Comparison of ENCODE assay signal across 24 cellular contexts in genomic region chr5:60806591-60807243, GRCh38.
"Had no signal": no experiment of that assay in that cellular context is flagged by ENCODE, and none has a peak within 500 bp of the region (broad histone marks: within the 10 kb centered on the region; RNA-seq: fewer than 3 reads in every experiment).

No MANE protein-coding gene starts in this region.

- H3K4me3 ChIP-seq: colonic mucosa, hepatocyte, lung, psoas muscle, right lobe of liver, suprapubic skin, thyroid gland, upper lobe of left lung, uterus had no signal

- H3K27me3 ChIP-seq: colonic mucosa, hepatocyte, right lobe of liver, suprapubic skin, thyroid gland, upper lobe of left lung, uterus had no signal

- H3K9ac ChIP-seq: parathyroid adenoma had no signal

- ATAC-seq: left colon; left ventricle myocardium superior; natural killer cell treated with Interleukin-12 subunit alpha and Interleukin-12 subunit beta and Interleukin-15 and Interleukin-18, amount 100 ng/mL, for 72 hours; psoas muscle; right lobe of liver; stimulated activated effector memory CD8-positive, alpha-beta T cell treated with anti-CD3 and anti-CD28 coated beads, Interleukin-12 subunit alpha, Interleukin-12 subunit beta, amount 100 ng/mL, for 72 hours; stimulated activated naive CD8-positive, alpha-beta T cell treated with anti-CD3 and anti-CD28 coated beads, Interleukin-15, Interleukin-2, amounts not matched to agents 100 U/mL and 50 U/mL, for 24 hours had no signal

- H3K4me1 Mint-ChIP-seq: stimulated activated effector memory CD8-positive, alpha-beta T cell treated with anti-CD3 and anti-CD28 coated beads, Interleukin-12 subunit alpha, Interleukin-12 subunit beta, amount 100 ng/mL, for 72 hours had no signal

- H2AFZ ChIP-seq: hepatocyte, parathyroid adenoma had no signal

- FAIRE-seq: endothelial cell of umbilical vein had no signal

- H3K4me3 Mint-ChIP-seq: natural killer cell treated with Interleukin-12 subunit alpha and Interleukin-12 subunit beta and Interleukin-15 and Interleukin-18, amount 100 ng/mL, for 72 hours; stimulated activated effector memory CD8-positive, alpha-beta T cell treated with anti-CD3 and anti-CD28 coated beads, Interleukin-12 subunit alpha, Interleukin-12 subunit beta, amount 100 ng/mL, for 72 hours had no signal

- DNase-seq: colonic mucosa; dermis blood vessel endothelial cell; foreskin melanocyte; head of caudate nucleus; left colon; left ventricle myocardium superior; mesenchymal stem cell; midbrain; psoas muscle; retina; right lobe of liver; stimulated activated CD4-positive, alpha-beta T cell treated with anti-CD3 and anti-CD28 coated beads, Interleukin-4, amount 100 ng/mL, for 1 hour; stimulated activated CD8-positive, alpha-beta memory T cell treated with anti-CD3 and anti-CD28 coated beads, Interleukin-4, amount 100 ng/mL, for 48 hours; stimulated activated naive CD8-positive, alpha-beta T cell treated with anti-CD3 and anti-CD28 coated beads, Interleukin-15, Interleukin-2, amounts not matched to agents 100 U/mL and 50 U/mL, for 24 hours; thyroid gland; upper lobe of left lung; uterus had no signal

- H3K9me3 Mint-ChIP-seq: stimulated activated effector memory CD8-positive, alpha-beta T cell treated with anti-CD3 and anti-CD28 coated beads, Interleukin-12 subunit alpha, Interleukin-12 subunit beta, amount 100 ng/mL, for 72 hours had no signal

- H3K36me3 Mint-ChIP-seq: stimulated activated effector memory CD8-positive, alpha-beta T cell treated with anti-CD3 and anti-CD28 coated beads, Interleukin-12 subunit alpha, Interleukin-12 subunit beta, amount 100 ng/mL, for 72 hours had no signal

- H3K4me2 ChIP-seq: hepatocyte had no signal

- H3K79me2 ChIP-seq: parathyroid adenoma had no signal

- H3K9me3 ChIP-seq: colonic mucosa, psoas muscle, right lobe of liver, suprapubic skin, thyroid gland, upper lobe of left lung, uterus had no signal

- H3K27ac Mint-ChIP-seq: natural killer cell treated with Interleukin-12 subunit alpha and Interleukin-12 subunit beta and Interleukin-15 and Interleukin-18, amount 100 ng/mL, for 72 hours; stimulated activated effector memory CD8-positive, alpha-beta T cell treated with anti-CD3 and anti-CD28 coated beads, Interleukin-12 subunit alpha, Interleukin-12 subunit beta, amount 100 ng/mL, for 72 hours had no signal

- H3K36me3 ChIP-seq: colonic mucosa, right lobe of liver, suprapubic skin, thyroid gland, upper lobe of left lung, uterus had no signal

- H3K4me1 ChIP-seq: colonic mucosa, psoas muscle, right lobe of liver, suprapubic skin, uterus had no signal

- H3K27ac ChIP-seq: colonic mucosa, hepatocyte, parathyroid adenoma, psoas muscle, right lobe of liver, suprapubic skin, thyroid gland, upper lobe of left lung, uterus had no signal
